ENCODE assay signal across 1 cellular context in genomic region chr14:52355526-52355925, GRCh38.
TF ChIP-seq lines count a peak whose summit lies in the region.

No MANE protein-coding gene starts in this region.

TF ChIP-seq in SK-N-SH, 30 proteins besides CTCF, POLR2A, EP300 and RAD21 (continued from another document):
- TF ChIP-seq USF2 (IDR thresholded peaks at IDR 0.05; ENCODE audit: borderline replicate concordance, low read depth, low read length) (no peak), EZH2phosphoT487 (IDR thresholded peaks at IDR 0.05; ENCODE audit: borderline replicate concordance, low read depth) (no peak), FOXJ3 (CRISPR knock-in tag; IDR thresholded peaks at IDR 0.05) (no peak), IRF3 (IDR thresholded peaks at IDR 0.05; ENCODE audit: low read depth, low read length) (no peak), ELF1 (IDR thresholded peaks at IDR 0.05) (no peak), JUND (IDR thresholded peaks at IDR 0.05) (no peak), MXI1 (IDR thresholded peaks at IDR 0.05; ENCODE audit: low read depth, low read length) (no peak), CHD2 (IDR thresholded peaks at IDR 0.05; ENCODE audit: low read length, partially characterized antibody) (no peak), PBX3 (IDR thresholded peaks at IDR 0.05) (no peak), NFIC (IDR thresholded peaks at IDR 0.05; ENCODE audit: borderline replicate concordance) (no peak), POLR2AphosphoS5 (IDR thresholded peaks at IDR 0.05; ENCODE audit: low read depth, low read length) (no peak)
TF ChIP-seq in SK-N-SH: peak in this region for 0.
